ENCODE assay signal across 11 cellular contexts in genomic region chr20:59147197-59147596, GRCh38. TPM values are rescaled to one million over a fixed set of nuclear protein-coding genes. Genes with fewer than 3 reads are reported as not detected.
A peak's percentile ranks its signal among the peaks of the same experiment; 100 is the strongest.
DNase-seq lines count a peak whose midpoint lies in the region; ATAC-seq and TF ChIP-seq lines count a peak whose summit lies in the region.
"Had no signal": no experiment of that assay in that cellular context is flagged by ENCODE, and none has a peak within 500 bp of the region (broad histone marks: within the 10 kb centered on the region; RNA-seq: fewer than 3 reads in every experiment).

No MANE protein-coding gene starts in this region.

- intact Hi-C loops in activated T-helper 1 cell treated with anti-CD3 and anti-CD28 coated beads, Interleukin-12 subunit alpha, Interleukin-12 subunit beta, Interleukin-2, Interleukin-4 antibody, amounts not matched to agents 30 ng/mL and 10 ng/mL and 1 ng/mL, durations not matched to agents 14 hours and 24 hours and 36 hours (cut with micrococcal nuclease), result no loop called here
- intact Hi-C loops in left ventricle myocardium inferior (cut with micrococcal nuclease), result no loop called here

- H3K27me3 Mint-ChIP-seq in CD8-positive, alpha-beta memory T cell, result peaks cover 0 to 1% of the 10 kb centered on the region in 2 donors
- peaks cover 2% of the 10 kb centered on the region for H3K27me3 Mint-ChIP-seq in activated T-helper 1 cell treated with anti-CD3 and anti-CD28 coated beads, Interleukin-12 subunit alpha, Interleukin-12 subunit beta, Interleukin-2, Interleukin-4 antibody, amounts not matched to agents 30 ng/mL and 10 ng/mL and 1 ng/mL, durations not matched to agents 14 hours and 24 hours and 36 hours (ENCODE audit: insufficient read depth)
- peaks cover 10% of the 10 kb centered on the region for H3K27me3 Mint-ChIP-seq in endothelial cell (ENCODE audit: unreplicated experiment)

- H3K9me3 ChIP-seq in CD8-positive, alpha-beta memory T cell (ENCODE audit: low read length), result no peaks in the 10 kb centered on the region
- H3K9me3 ChIP-seq in left ventricle myocardium inferior (replicated peaks), result no peaks in the 10 kb centered on the region
- H3K9me3 ChIP-seq: sigmoid colon had no signal

- H3K4me1 ChIP-seq in CD8-positive, alpha-beta memory T cell (ENCODE audit: insufficient read depth, low read length), result peaks cover 83% of the 10 kb centered on the region
- peaks cover 43% of the 10 kb centered on the region for H3K4me1 ChIP-seq in left ventricle myocardium inferior

- H3K4me3 ChIP-seq in CD8-positive, alpha-beta memory T cell (ENCODE audit: low read length), result peak overlapping the region; percentile 70
- H3K4me3 ChIP-seq in left ventricle myocardium inferior, result no peak overlapping the region
- H3K4me3 ChIP-seq: sigmoid colon had no signal

- no peaks in the 10 kb centered on the region for H3K9me3 Mint-ChIP-seq in CD8-positive, alpha-beta memory T cell
- H3K9me3 Mint-ChIP-seq in activated T-helper 1 cell treated with anti-CD3 and anti-CD28 coated beads, Interleukin-12 subunit alpha, Interleukin-12 subunit beta, Interleukin-2, Interleukin-4 antibody, amounts not matched to agents 30 ng/mL and 10 ng/mL and 1 ng/mL, durations not matched to agents 14 hours and 24 hours and 36 hours, result no peaks in the 10 kb centered on the region
- H3K9me3 Mint-ChIP-seq in endothelial cell (ENCODE audit: unreplicated experiment), result no peaks in the 10 kb centered on the region

- H3K27me3 ChIP-seq in CD8-positive, alpha-beta memory T cell (ENCODE audit: insufficient read depth, low read length, poor library complexity, severe bottlenecking), result no peaks in the 10 kb centered on the region
- H3K27me3 ChIP-seq in left ventricle myocardium inferior (ENCODE audit: low read depth), result no peaks in the 10 kb centered on the region
- H3K27me3 ChIP-seq: brain microvascular endothelial cell, sigmoid colon had no signal

- CTCF ChIA-PET in CD8-positive, alpha-beta memory T cell (lab: Charles Lee), result interaction anchor here (0.9 to 2.1 kb wide), 6 partner anchors 12 to 75 kb away, joined by 3 to 10 read pairs (median 4); no protein-coding TSS in a partner anchor

- H3K27ac ChIP-seq in CD8-positive, alpha-beta memory T cell (ENCODE audit: low read depth, low read length), result peak overlapping the region; percentile 73
- H3K27ac ChIP-seq in left ventricle myocardium inferior (replicated peaks), result peak overlapping the region; percentile 69
- H3K27ac ChIP-seq: brain microvascular endothelial cell had no signal

- TF ChIP-seq CTCF in left ventricle myocardium inferior (IDR thresholded peaks at IDR 0.05; ENCODE audit: borderline replicate concordance), result no peak
- no peak for TF ChIP-seq CTCF in endothelial cell (IDR thresholded peaks at IDR 0.05; ENCODE audit: unreplicated experiment)

- POLR2A ChIA-PET in CD8-positive, alpha-beta memory T cell (lab: Charles Lee), result interaction anchor here (1.0 to 2.8 kb wide), 6 partner anchors 12 to 115 kb away, joined by 3 to 19 read pairs (median 6); partner anchors contain the start of genes ATP5F1E and ZNF831

- DNase-seq in CD8-positive, alpha-beta memory T cell, result no peak
- DNase-seq in activated T-helper 1 cell treated with anti-CD3 and anti-CD28 coated beads, Interleukin-12 subunit alpha, Interleukin-12 subunit beta, Interleukin-2, Interleukin-4 antibody, amounts not matched to agents 30 ng/mL and 10 ng/mL and 1 ng/mL, durations not matched to agents 14 hours and 24 hours and 36 hours (ENCODE audit: low spot score), result no peak
- DNase-seq in left ventricle myocardium inferior, result peak; percentile 35
- peak; percentile 34 for DNase-seq in stimulated activated CD8-positive, alpha-beta memory T cell treated with anti-CD3 and anti-CD28 coated beads, Interleukin-4, amount 100 ng/mL, for 48 hours
- no peak for DNase-seq in NCI-H226
- DNase-seq in SHP77 (lab: John Stamatoyannopoulos, UW), result no peak
- no peak for DNase-seq in endothelial cell (ENCODE audit: low spot score)
- DNase-seq: brain microvascular endothelial cell, NCI-H2107, sigmoid colon had no signal

- no peak for ATAC-seq in HG02885 (IDR thresholded peaks at IDR 0.05; ENCODE audit: poor library complexity, unreplicated experiment)

- H3K27ac Mint-ChIP-seq in CD8-positive, alpha-beta memory T cell, result peak overlapping the region; percentile 94 to 100 (median 98)
- H3K27ac Mint-ChIP-seq in activated T-helper 1 cell treated with anti-CD3 and anti-CD28 coated beads, Interleukin-12 subunit alpha, Interleukin-12 subunit beta, Interleukin-2, Interleukin-4 antibody, amounts not matched to agents 30 ng/mL and 10 ng/mL and 1 ng/mL, durations not matched to agents 14 hours and 24 hours and 36 hours, result peak overlapping the region; percentile 84
- H3K27ac Mint-ChIP-seq in endothelial cell (ENCODE audit: unreplicated experiment), result no peak overlapping the region

- peaks cover 84 to 85% (median 85%) of the 10 kb centered on the region in 3 donors for H3K4me1 Mint-ChIP-seq in CD8-positive, alpha-beta memory T cell
- H3K4me1 Mint-ChIP-seq in activated T-helper 1 cell treated with anti-CD3 and anti-CD28 coated beads, Interleukin-12 subunit alpha, Interleukin-12 subunit beta, Interleukin-2, Interleukin-4 antibody, amounts not matched to agents 30 ng/mL and 10 ng/mL and 1 ng/mL, durations not matched to agents 14 hours and 24 hours and 36 hours (ENCODE audit: low read depth), result peaks cover 68% of the 10 kb centered on the region
- H3K4me1 Mint-ChIP-seq in endothelial cell (ENCODE audit: unreplicated experiment), result peaks cover 20% of the 10 kb centered on the region

- no peaks in the 10 kb centered on the region for H3K36me3 ChIP-seq in CD8-positive, alpha-beta memory T cell (ENCODE audit: insufficient read depth, low read length)
- H3K36me3 ChIP-seq in left ventricle myocardium inferior, result no peaks in the 10 kb centered on the region
- H3K36me3 ChIP-seq: brain microvascular endothelial cell, sigmoid colon had no signal

- H3K4me3 Mint-ChIP-seq in CD8-positive, alpha-beta memory T cell, result peak overlapping the region; percentile 87 to 97 (median 91)
- H3K4me3 Mint-ChIP-seq in activated T-helper 1 cell treated with anti-CD3 and anti-CD28 coated beads, Interleukin-12 subunit alpha, Interleukin-12 subunit beta, Interleukin-2, Interleukin-4 antibody, amounts not matched to agents 30 ng/mL and 10 ng/mL and 1 ng/mL, durations not matched to agents 14 hours and 24 hours and 36 hours, result peak overlapping the region; percentile 79
- H3K4me3 Mint-ChIP-seq in endothelial cell (ENCODE audit: unreplicated experiment), result no peak overlapping the region

- H3K36me3 Mint-ChIP-seq in CD8-positive, alpha-beta memory T cell, result peaks cover 7 to 16% (median 9%) of the 10 kb centered on the region in 3 donors
- peaks cover 10% of the 10 kb centered on the region for H3K36me3 Mint-ChIP-seq in activated T-helper 1 cell treated with anti-CD3 and anti-CD28 coated beads, Interleukin-12 subunit alpha, Interleukin-12 subunit beta, Interleukin-2, Interleukin-4 antibody, amounts not matched to agents 30 ng/mL and 10 ng/mL and 1 ng/mL, durations not matched to agents 14 hours and 24 hours and 36 hours (ENCODE audit: low read depth)
- no peaks in the 10 kb centered on the region for H3K36me3 Mint-ChIP-seq in endothelial cell (ENCODE audit: low read depth, unreplicated experiment)

RNA-seq across cellular contexts. Expression of gene ZNF831, which starts 16.4 kb away (rescaled TPM):
- 1 to 10 TPM; 6.4 to 6.9 TPM for total RNA-seq in CD8-positive, alpha-beta memory T cell
- 12.1 TPM for polyA plus RNA-seq in CD8-positive, alpha-beta memory T cell
- total RNA-seq in activated T-helper 1 cell treated with anti-CD3 and anti-CD28 coated beads, Interleukin-12 subunit alpha, Interleukin-12 subunit beta, Interleukin-2, Interleukin-4 antibody, amounts not matched to agents 30 ng/mL and 10 ng/mL and 1 ng/mL, durations not matched to agents 14 hours and 24 hours and 36 hours, result 3.4 and 3.6 TPM in 2 replicates
- total RNA-seq in left ventricle myocardium inferior (0.05 TPM), endothelial cell (ENCODE audit: unreplicated experiment) (0.56 TPM)

Comparison
In these comparisons a context has a peak if more than half of its experiments do, and no peak if none do; other contexts are left out.
1. DNase-seq: peak in left ventricle myocardium inferior (single experiment) and stimulated activated CD8-positive, alpha-beta memory T cell treated with anti-CD3 and anti-CD28 coated beads, Interleukin-4, amount 100 ng/mL, for 48 hours (single experiment); none in CD8-positive, alpha-beta memory T cell (0 of 5), activated T-helper 1 cell treated with anti-CD3 and anti-CD28 coated beads, Interleukin-12 subunit alpha, Interleukin-12 subunit beta, Interleukin-2, Interleukin-4 antibody, amounts not matched to agents 30 ng/mL and 10 ng/mL and 1 ng/mL, durations not matched to agents 14 hours and 24 hours and 36 hours (single experiment), NCI-H226 (single experiment), SHP77 (0 of 2) and endothelial cell (single experiment).